18 cellular contexts compared by ENCODE assay signal in genomic region chr9:2761424-2761823, GRCh38. TPM values are rescaled to one million over a fixed set of nuclear protein-coding genes. Genes with fewer than 3 reads are reported as not detected.
A peak's percentile ranks its signal among the peaks of the same experiment; 100 is the strongest.
DNase-seq lines count a peak whose midpoint lies in the region; ATAC-seq, FAIRE-seq and TF ChIP-seq lines count a peak whose summit lies in the region.
"Had no signal": no experiment of that assay in that cellular context is flagged by ENCODE, and none has a peak within 500 bp of the region (broad histone marks: within the 10 kb centered on the region; RNA-seq: fewer than 3 reads in every experiment).

No MANE protein-coding gene starts in this region.

- H2AFZ ChIP-seq in MM.1S (ENCODE audit: low read length): no peak overlapping the region
- H2AFZ ChIP-seq: GM23248 had no signal

- H4K20me1 ChIP-seq in MM.1S (ENCODE audit: insufficient read depth, low read length): no peaks in the 10 kb centered on the region

- H3K9me2 ChIP-seq in MM.1S (replicated peaks; ENCODE audit: insufficient read depth, low read length): no peaks in the 10 kb centered on the region

- CTCF ChIA-PET in activated CD4-positive, alpha-beta T cell treated with anti-CD3 and anti-CD28 coated beads, Interleukin-2, amount 10 ng/mL, durations not matched to agents 7 days and 5 days (lab: Charles Lee): no interaction called here

- no peak overlapping the region for H3K4me3 ChIP-seq in MM.1S (ENCODE audit: low read length)
- H3K4me3 ChIP-seq: A549, ascending aorta, GM23248, skin epidermis, upper lobe of right lung had no signal

- TF ChIP-seq POLR2A in GM12891 (IDR thresholded peaks at IDR 0.05; ENCODE audit: low read depth, low read length): no peak

- H3K27ac ChIP-seq in MM.1S (ENCODE audit: low read length): no peak overlapping the region; the same call in 1 of the 2 replicates
- H3K27ac ChIP-seq: ascending aorta, GM23248, skin epidermis, upper lobe of right lung had no signal

- no peak for TF ChIP-seq CTCF in MM.1S (IDR thresholded peaks at IDR 0.05; ENCODE audit: low read length)

- ATAC-seq in GM19467 (IDR thresholded peaks at IDR 0.05; ENCODE audit: unreplicated experiment) (peak; percentile 55), HG02884 (IDR thresholded peaks at IDR 0.05; ENCODE audit: unreplicated experiment) (peak; percentile 54), GM19328 (IDR thresholded peaks at IDR 0.05; ENCODE audit: unreplicated experiment) (no peak), HG03175 (IDR thresholded peaks at IDR 0.05; ENCODE audit: unreplicated experiment) (no peak)
- ATAC-seq: A549, upper lobe of right lung had no signal

- H3F3A ChIP-seq in MM.1S (ENCODE audit: insufficient read depth, low read length): no peaks in the 10 kb centered on the region

- DNase-seq in GM12891 (ENCODE audit: insufficient read length, low spot score) (no peak), MM.1S (peak; percentile 24), NCI-H748 (lab: John Stamatoyannopoulos, UW; ENCODE audit: unreplicated experiment) (no peak)
- DNase-seq in activated CD4-positive, alpha-beta T cell treated with anti-CD3 and anti-CD28 coated beads, Interleukin-2, amount 10 ng/mL, durations not matched to agents 7 days and 5 days: no peak
- DNase-seq: effector CD4-positive, alpha-beta T cell; GM23248; NCI-H1105; NCI-H69; nephron progenitor cell; SIG-M5; upper lobe of right lung had no signal

- peak; percentile 89 for FAIRE-seq in GM12891 (lab: Jason Lieb, UNC)
- FAIRE-seq: A549 had no signal

- no peak overlapping the region for H3K9ac ChIP-seq in MM.1S (ENCODE audit: low read length)
- H3K9ac ChIP-seq: GM23248 had no signal

- H3K27me3 Mint-ChIP-seq in activated CD4-positive, alpha-beta T cell treated with anti-CD3 and anti-CD28 coated beads, Interleukin-2, amount 10 ng/mL, durations not matched to agents 7 days and 5 days: no peaks in the 10 kb centered on the region

- peaks cover 26% of the 10 kb centered on the region for H3K36me3 Mint-ChIP-seq in activated CD4-positive, alpha-beta T cell treated with anti-CD3 and anti-CD28 coated beads, Interleukin-2, amount 10 ng/mL, durations not matched to agents 7 days and 5 days (ENCODE audit: low read depth)

- no peaks in the 10 kb centered on the region for H3K4me1 ChIP-seq in MM.1S (ENCODE audit: low read length)
- H3K4me1 ChIP-seq: A549, ascending aorta, upper lobe of right lung had no signal

- no peaks in the 10 kb centered on the region for H3K9me3 ChIP-seq in MM.1S (replicated peaks; ENCODE audit: insufficient read depth, low read length)
- H3K9me3 ChIP-seq: A549, ascending aorta, upper lobe of right lung had no signal

- H3K9me3 Mint-ChIP-seq in activated CD4-positive, alpha-beta T cell treated with anti-CD3 and anti-CD28 coated beads, Interleukin-2, amount 10 ng/mL, durations not matched to agents 7 days and 5 days: no peaks in the 10 kb centered on the region
- H3K9me3 Mint-ChIP-seq: nephron progenitor cell had no signal

- H3K4me2 ChIP-seq in MM.1S (ENCODE audit: low read depth, low read length): no peak overlapping the region
- H3K4me2 ChIP-seq: A549 had no signal

- POLR2A ChIA-PET in activated CD4-positive, alpha-beta T cell treated with anti-CD3 and anti-CD28 coated beads, Interleukin-2, amount 10 ng/mL, durations not matched to agents 7 days and 5 days (lab: Charles Lee): no interaction called here

- H3K27ac Mint-ChIP-seq in activated CD4-positive, alpha-beta T cell treated with anti-CD3 and anti-CD28 coated beads, Interleukin-2, amount 10 ng/mL, durations not matched to agents 7 days and 5 days: no peak overlapping the region

- H3K27me3 ChIP-seq in MM.1S (replicated peaks; ENCODE audit: insufficient read depth, low read length): no peaks in the 10 kb centered on the region
- H3K27me3 ChIP-seq: ascending aorta, upper lobe of right lung had no signal

- H3K36me3 ChIP-seq in MM.1S (replicated peaks; ENCODE audit: insufficient read depth, low read length): no peaks in the 10 kb centered on the region
- H3K36me3 ChIP-seq: ascending aorta, upper lobe of right lung had no signal

- peaks cover 37% of the 10 kb centered on the region for H3K4me1 Mint-ChIP-seq in activated CD4-positive, alpha-beta T cell treated with anti-CD3 and anti-CD28 coated beads, Interleukin-2, amount 10 ng/mL, durations not matched to agents 7 days and 5 days

- H3K79me2 ChIP-seq in MM.1S (ENCODE audit: low read length): no peaks in the 10 kb centered on the region

- no peak overlapping the region for H3K4me3 Mint-ChIP-seq in activated CD4-positive, alpha-beta T cell treated with anti-CD3 and anti-CD28 coated beads, Interleukin-2, amount 10 ng/mL, durations not matched to agents 7 days and 5 days
- H3K4me3 Mint-ChIP-seq: nephron progenitor cell had no signal

TF ChIP-seq in GM12891, 5 proteins besides CTCF, POLR2A, EP300 and RAD21:
- TF ChIP-seq POU2F2 (IDR thresholded peaks at IDR 0.05; ENCODE audit: low read depth, low read length) (no peak), POLR2AphosphoS5 (IDR thresholded peaks at IDR 0.05; ENCODE audit: low read depth, low read length) (no peak), SPI1 (IDR thresholded peaks at IDR 0.05; ENCODE audit: low read depth, low read length) (peak; percentile 95), TAF1 (IDR thresholded peaks at IDR 0.05; ENCODE audit: low read depth, low read length) (no peak), PAX5 (IDR thresholded peaks at IDR 0.05; ENCODE audit: insufficient read depth, low read length, severe bottlenecking) (no peak)

RNA-seq across cellular contexts. Expression of gene KCNV2, which starts 44.1 kb away (rescaled TPM):
- polyA plus RNA-seq in GM12891 (2012; ENCODE audit: low read depth, missing spikeins): 0.22 TPM
- total RNA-seq in activated CD4-positive, alpha-beta T cell treated with anti-CD3 and anti-CD28 coated beads, Interleukin-2, amount 10 ng/mL, durations not matched to agents 7 days and 5 days: not detected
- total RNA-seq: ascending aorta, GM23248, upper lobe of right lung had no signal
- polyA plus RNA-seq: A549, GM23248 had no signal

Comparison
In these comparisons a context has a peak if more than half of its experiments do, and no peak if none do; other contexts are left out.
1. ATAC-seq: peak in GM19467 (single experiment) and HG02884 (single experiment); none in GM19328 (single experiment) and HG03175 (single experiment).